In the genomic region with DNA sequence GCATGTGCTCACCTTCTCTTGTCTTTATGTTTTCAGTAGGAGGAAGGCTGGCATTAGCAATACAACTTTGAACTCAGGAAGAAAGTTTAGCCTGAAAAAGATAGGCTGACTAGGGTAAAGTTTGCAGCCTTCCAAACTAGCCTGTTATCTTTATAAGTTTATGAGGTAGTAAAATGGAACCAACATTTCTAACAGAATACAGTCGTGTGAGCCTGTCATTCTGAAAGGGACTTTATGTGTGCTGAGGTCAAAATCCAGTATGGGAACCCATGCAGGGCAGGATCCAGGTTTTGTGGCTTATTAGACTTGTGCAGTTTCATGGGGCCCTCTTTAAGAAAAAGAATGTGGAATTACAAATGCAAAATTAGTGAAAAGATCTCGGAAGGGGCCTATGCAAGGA, we compare ENCODE assay signal across 29 cellular contexts.
"Had no signal": no experiment of that assay in that cellular context is flagged by ENCODE, and none has a peak within 500 bp of the region (broad histone marks: within the 10 kb centered on the region; RNA-seq: fewer than 3 reads in every experiment).

No MANE protein-coding gene starts in this region.

- H3K27ac ChIP-seq: brain microvascular endothelial cell, cardiac muscle cell, SK-N-MC had no signal

- H3K27me3 ChIP-seq: brain microvascular endothelial cell, cardiac muscle cell, MG63 had no signal

- H3K27ac Mint-ChIP-seq: activated B cell treated with CpG ODN at 0.5 μM for 24 hours; activated CD4-positive, alpha-beta memory T cell treated with anti-CD3 and anti-CD28 coated beads for 36 hours; activated CD4-positive, alpha-beta T cell treated with anti-CD3 and anti-CD28 coated beads, Interleukin-2, amount 10 ng/mL, durations not matched to agents 7 days and 5 days; activated naive CD4-positive, alpha-beta T cell treated with anti-CD3 and anti-CD28 coated beads, Interleukin-2, amount 10 ng/mL, durations not matched to agents 7 days and 5 days; activated naive CD8-positive, alpha-beta T cell treated with anti-CD3 and anti-CD28 coated beads for 36 hours; activated T-helper 17 cell treated with anti-CD3 and anti-CD28 coated beads, Interleukin-2, amount 50 U/mL, for 72 hours; T-cell had no signal

- H3K4me1 Mint-ChIP-seq: activated CD4-positive, alpha-beta T cell treated with anti-CD3 and anti-CD28 coated beads, Interleukin-2, amount 10 ng/mL, durations not matched to agents 7 days and 5 days; activated naive CD4-positive, alpha-beta T cell treated with anti-CD3 and anti-CD28 coated beads, Interleukin-2, amount 10 ng/mL, durations not matched to agents 7 days and 5 days; activated naive CD8-positive, alpha-beta T cell treated with anti-CD3 and anti-CD28 coated beads for 36 hours; activated T-helper 17 cell treated with anti-CD3 and anti-CD28 coated beads, Interleukin-2, amount 50 U/mL, for 72 hours; T-cell had no signal

- H3K4me3 ChIP-seq: cardiac muscle cell, MG63, SK-N-MC had no signal

- ATAC-seq: activated T-helper 17 cell treated with anti-CD3 and anti-CD28 coated beads, Interleukin-2, amount 50 U/mL, for 72 hours; T-cell had no signal

- H3K9me3 Mint-ChIP-seq: activated B cell treated with CpG ODN at 0.5 μM for 24 hours; activated CD4-positive, alpha-beta memory T cell treated with anti-CD3 and anti-CD28 coated beads for 36 hours; activated CD4-positive, alpha-beta T cell treated with anti-CD3 and anti-CD28 coated beads, Interleukin-2, amount 10 ng/mL, durations not matched to agents 7 days and 5 days; activated naive CD4-positive, alpha-beta T cell treated with anti-CD3 and anti-CD28 coated beads, Interleukin-2, amount 10 ng/mL, durations not matched to agents 7 days and 5 days; activated naive CD8-positive, alpha-beta T cell treated with anti-CD3 and anti-CD28 coated beads for 36 hours; activated T-helper 17 cell treated with anti-CD3 and anti-CD28 coated beads, Interleukin-2, amount 50 U/mL, for 72 hours; T-cell had no signal

- H3K27me3 Mint-ChIP-seq: activated B cell treated with CpG ODN at 0.5 μM for 24 hours; activated CD4-positive, alpha-beta T cell treated with anti-CD3 and anti-CD28 coated beads, Interleukin-2, amount 10 ng/mL, durations not matched to agents 7 days and 5 days; activated naive CD4-positive, alpha-beta T cell treated with anti-CD3 and anti-CD28 coated beads, Interleukin-2, amount 10 ng/mL, durations not matched to agents 7 days and 5 days; activated naive CD8-positive, alpha-beta T cell treated with anti-CD3 and anti-CD28 coated beads for 36 hours; T-cell had no signal

- DNase-seq: activated B cell treated with CpG ODN at 0.5 μM for 24 hours; activated CD4-positive, alpha-beta memory T cell treated with anti-CD3 and anti-CD28 coated beads for 36 hours; activated CD4-positive, alpha-beta T cell treated with anti-CD3 and anti-CD28 coated beads for 1 hour; activated CD4-positive, alpha-beta T cell treated with anti-CD3 and anti-CD28 coated beads, Interleukin-2, amount 10 ng/mL, durations not matched to agents 7 days and 5 days; activated gamma-delta T cell; activated naive CD4-positive, alpha-beta T cell treated with anti-CD3 and anti-CD28 coated beads, Interleukin-2, amount 10 ng/mL, durations not matched to agents 7 days and 5 days; activated naive CD8-positive, alpha-beta T cell treated with anti-CD3 and anti-CD28 coated beads for 36 hours; activated T-cell treated with anti-CD3 and anti-CD28 coated beads for 4 hours; activated T-cell treated with anti-CD3 and anti-CD28 coated beads, Interleukin-2, amount 50 U/mL, for 48 hours; brain microvascular endothelial cell; cerebellar nuclear complex; MG63; MV-4-11; NCI-H1105; NCI-H1436; NCI-H1694 treated with DMSO at 0.1 percent for 48 hours; NCI-H2029 treated with DMSO at 0.1 percent for 48 hours; NCI-H345; NCI-H510A; NCI-H526 treated with DMSO at 0.1 percent for 48 hours; NCI-H82; SIG-M5; T-cell; T-helper 2 cell; T1000 had no signal

- FAIRE-seq: TTC549 had no signal

- H3K36me3 ChIP-seq: brain microvascular endothelial cell, cardiac muscle cell, MG63 had no signal

- H3K9me3 ChIP-seq: MG63 had no signal

- H3K4me3 Mint-ChIP-seq: activated B cell treated with CpG ODN at 0.5 μM for 24 hours; activated CD4-positive, alpha-beta memory T cell treated with anti-CD3 and anti-CD28 coated beads for 36 hours; activated CD4-positive, alpha-beta T cell treated with anti-CD3 and anti-CD28 coated beads, Interleukin-2, amount 10 ng/mL, durations not matched to agents 7 days and 5 days; activated naive CD4-positive, alpha-beta T cell treated with anti-CD3 and anti-CD28 coated beads, Interleukin-2, amount 10 ng/mL, durations not matched to agents 7 days and 5 days; activated naive CD8-positive, alpha-beta T cell treated with anti-CD3 and anti-CD28 coated beads for 36 hours; activated T-helper 17 cell treated with anti-CD3 and anti-CD28 coated beads, Interleukin-2, amount 50 U/mL, for 72 hours; T-cell had no signal

- H3K36me3 Mint-ChIP-seq: activated CD4-positive, alpha-beta memory T cell treated with anti-CD3 and anti-CD28 coated beads for 36 hours; activated naive CD4-positive, alpha-beta T cell treated with anti-CD3 and anti-CD28 coated beads, Interleukin-2, amount 10 ng/mL, durations not matched to agents 7 days and 5 days; activated naive CD8-positive, alpha-beta T cell treated with anti-CD3 and anti-CD28 coated beads for 36 hours; T-cell had no signal
